Comparison of ENCODE assay signal across 17 cellular contexts in genomic region chr7:85115006-85115405, GRCh38.
DNase-seq lines count a peak whose midpoint lies in the region; ATAC-seq, FAIRE-seq and TF ChIP-seq lines count a peak whose summit lies in the region.
"Had no signal": no experiment of that assay in that cellular context is flagged by ENCODE, and none has a peak within 500 bp of the region (broad histone marks: within the 10 kb centered on the region; RNA-seq: fewer than 3 reads in every experiment).

No MANE protein-coding gene starts in this region.

- TF ChIP-seq CTCF in SK-N-SH (IDR thresholded peaks at IDR 0.05) (no peak), uterus (IDR thresholded peaks at IDR 0.05) (no peak), HepG2 (CRISPR knock-in tag; IDR thresholded peaks at IDR 0.05) (no peak), brain microvascular endothelial cell (IDR thresholded peaks at IDR 0.05; ENCODE audit: low read depth, low read length, missing control alignments) (no peak)

- H3K4me3 ChIP-seq in SK-N-SH (ENCODE audit: low read depth in 2 of 2, low read length in 1 of 2) (no peak overlapping the region), uterus (no peak overlapping the region), HepG2 (replicated peaks in 1 of 3; ENCODE audit: insufficient read depth in 1 of 3, low read depth in 2 of 3, low read length in 3 of 3) (no peak overlapping the region), brain microvascular endothelial cell (ENCODE audit: low read depth, low read length) (no peak overlapping the region)

- POLR2A ChIA-PET in SK-N-SH (lab: Yijun Ruan, JAX) (no interaction called here), HepG2 (lab: Yijun Ruan, JAX) (no interaction called here)

- in situ Hi-C loops in G401 (cut with HindIII; ENCODE audit: low sequenced_read_pairs) = no loop called here
- in situ Hi-C loops in HepG2 (cut with HindIII; ENCODE audit: extremely low pct_ligation_motif_present, low pct_unique_long_range_greater_than_20kb) = no loop called here
- in situ Hi-C loops in brain microvascular endothelial cell (cut with HindIII; ENCODE audit: low pct_ligation_motif_present, low sequenced_read_pairs) = no loop called here

- TF ChIP-seq EP300 in SK-N-SH (IDR thresholded peaks at IDR 0.05; ENCODE audit: borderline replicate concordance in 1 of 2, low read depth in 1 of 2, low read length in 1 of 2) (no peak), HepG2 (IDR thresholded peaks at IDR 0.05; ENCODE audit: low read depth in 2 of 2, low read length in 2 of 2) (no peak), HepG2 (CRISPR knock-in tag; IDR thresholded peaks at IDR 0.05; ENCODE audit: borderline replicate concordance) (no peak)

- TF ChIP-seq POLR2A in uterus (IDR thresholded peaks at IDR 0.05) (no peak), HepG2 (IDR thresholded peaks at IDR 0.05; ENCODE audit: insufficient read depth in 1 of 2, low read depth in 2 of 2, low read length in 2 of 2) (no peak)

- DNase-seq in DMS53 (lab: John Stamatoyannopoulos, UW) = peak; percentile 9
- DNase-seq in DMS53 treated with DMSO at 0.1 percent for 48 hours (lab: John Stamatoyannopoulos, UW; ENCODE audit: unreplicated experiment) = no peak
- peak; percentile 3 for DNase-seq in SK-N-SH
- no peak for DNase-seq in G401 (ENCODE audit: low spot score)
- no peak for DNase-seq in uterus
- no peak for DNase-seq in HepG2 (ENCODE audit: low spot score)
- no peak for DNase-seq in brain microvascular endothelial cell
- DNase-seq: CD8-positive, alpha-beta T cell; COR-L47; DMS153; HCEC 1CT; HFFc6 had no signal

- WGBS in SK-N-SH (ENCODE audit: low lambda C conversion rate) = 79% methylated on average over 2 of the region's 2 CpGs
- 0% methylated on average over 2 of the region's 2 CpGs for WGBS in HepG2 (ENCODE audit: low lambda C conversion rate)

- no TSS peak for BruUV-seq in HepG2 (replicated peaks; lab: Mats Ljungman, UMichigan)

- TF ChIP-seq RAD21 in SK-N-SH (IDR thresholded peaks at IDR 0.05; ENCODE audit: low read length) (no peak), HepG2 (CRISPR knock-in tag; IDR thresholded peaks at IDR 0.05) (no peak)

- no peaks in the 10 kb centered on the region for H3K79me2 ChIP-seq in SK-N-SH (ENCODE audit: insufficient read depth)
- no peaks in the 10 kb centered on the region for H3K79me2 ChIP-seq in HepG2 (ENCODE audit: insufficient read depth, low read length)

- ATAC-seq in esophagus mucosa (peak; percentile 50), HepG2 (no peak)
- ATAC-seq: CD8-positive, alpha-beta T cell had no signal

- H2AFZ ChIP-seq in SK-N-SH (ENCODE audit: low read depth) = no peak overlapping the region
- H2AFZ ChIP-seq in HepG2 (ENCODE audit: low read length) = no peak overlapping the region

- H3K4me1 ChIP-seq in SK-N-SH (ENCODE audit: control insufficient read depth in 1 of 2, insufficient read depth in 2 of 2, low read depth in 1 of 2, low read length in 1 of 2) (no peaks in the 10 kb centered on the region; a peak in 2 of 4 replicates), uterus (no peaks in the 10 kb centered on the region), HepG2 (ENCODE audit: insufficient read depth, low read length) (no peaks in the 10 kb centered on the region)

- CTCF ChIA-PET in SK-N-SH (lab: Yijun Ruan, JAX) (no interaction called here), HepG2 (lab: Yijun Ruan, JAX; ENCODE audit: low intra/inter-chr PET ratio, low total read pairs) (no interaction called here)

- no peak overlapping the region for H3K9ac ChIP-seq in SK-N-SH
- H3K9ac ChIP-seq in HepG2 (ENCODE audit: insufficient read depth, low read depth, low read length) = no peak overlapping the region

- H3K4me2 ChIP-seq in SK-N-SH (no peak overlapping the region), HepG2 (ENCODE audit: low read depth, low read length) (no peak overlapping the region)

- intact Hi-C loops in uterus (cut with DNase I; ENCODE audit: low total_unique reads) (no loop called here), HepG2 (cut with micrococcal nuclease; ENCODE audit: unreplicated experiment) (no loop called here)

- no peak for FAIRE-seq in HepG2 (lab: Jason Lieb, UNC)
- FAIRE-seq: D721Med, H1 had no signal

- peaks cover 0 to 5% of the 10 kb centered on the region in 2 experiments for H3K36me3 ChIP-seq in SK-N-SH (replicated peaks in 1 of 2; ENCODE audit: control insufficient read depth in 1 of 2, insufficient read depth in 2 of 2, low read length in 1 of 2)
- H3K36me3 ChIP-seq in uterus = no peaks in the 10 kb centered on the region
- no peaks in the 10 kb centered on the region for H3K36me3 ChIP-seq in HepG2 (replicated peaks in 1 of 2; ENCODE audit: control insufficient read depth in 1 of 2, insufficient read depth in 2 of 2, low read length in 2 of 2)
- no peaks in the 10 kb centered on the region for H3K36me3 ChIP-seq in brain microvascular endothelial cell (replicated peaks)

- no peaks in the 10 kb centered on the region for H3K9me3 ChIP-seq in SK-N-SH
- H3K9me3 ChIP-seq in uterus = no peaks in the 10 kb centered on the region
- no peaks in the 10 kb centered on the region for H3K9me3 ChIP-seq in HepG2 (ENCODE audit: low read length)

- no peaks in the 10 kb centered on the region for H3F3A ChIP-seq in SK-N-SH (replicated peaks; ENCODE audit: insufficient read depth)

- no peaks in the 10 kb centered on the region for H3K27me3 ChIP-seq in SK-N-SH (ENCODE audit: insufficient read depth)
- no peaks in the 10 kb centered on the region for H3K27me3 ChIP-seq in uterus
- H3K27me3 ChIP-seq in HepG2 (ENCODE audit: control insufficient read depth in 1 of 2, insufficient read depth in 2 of 2, low read length in 2 of 2) = no peaks in the 10 kb centered on the region
- no peaks in the 10 kb centered on the region for H3K27me3 ChIP-seq in brain microvascular endothelial cell (replicated peaks)

- H4K20me1 ChIP-seq in SK-N-SH (ENCODE audit: insufficient read depth) (no peaks in the 10 kb centered on the region), HepG2 (ENCODE audit: insufficient read depth, low read length) (no peaks in the 10 kb centered on the region)

- H3K9me2 ChIP-seq in SK-N-SH = no peaks in the 10 kb centered on the region

- H3K27ac ChIP-seq in SK-N-SH (ENCODE audit: low read depth in 2 of 2, low read length in 1 of 2) (no peak overlapping the region), uterus (no peak overlapping the region), HepG2 (ENCODE audit: extremely low read length, insufficient read depth, low read length) (no peak overlapping the region), brain microvascular endothelial cell (no peak overlapping the region)
- H3K27ac ChIP-seq: 22Rv1, HL-60 had no signal

TF ChIP-seq in SK-N-SH, 30 proteins besides CTCF, POLR2A, EP300 and RAD21 (continues in another document):
- TF ChIP-seq JUND (IDR thresholded peaks at IDR 0.05) (no peak), FOXJ3 (CRISPR knock-in tag; IDR thresholded peaks at IDR 0.05) (no peak), GABPA (IDR thresholded peaks at IDR 0.05; ENCODE audit: low read depth) (no peak), RCOR1 (IDR thresholded peaks at IDR 0.05; ENCODE audit: low read length) (no peak), SMC3 (IDR thresholded peaks at IDR 0.05; ENCODE audit: low read depth, low read length) (no peak), SIN3A (IDR thresholded peaks at IDR 0.05; ENCODE audit: borderline replicate concordance, low read depth, low read length) (no peak), POLR2AphosphoS5 (IDR thresholded peaks at IDR 0.05; ENCODE audit: low read depth, low read length) (no peak), NFIC (IDR thresholded peaks at IDR 0.05; ENCODE audit: borderline replicate concordance) (no peak), USF2 (IDR thresholded peaks at IDR 0.05; ENCODE audit: borderline replicate concordance, low read depth, low read length) (no peak)

TF ChIP-seq in HepG2, 621 proteins besides CTCF, POLR2A, EP300 and RAD21 (continues in another document):
- TF ChIP-seq ZNF577 (CRISPR knock-in tag; IDR thresholded peaks at IDR 0.05; ENCODE audit: borderline replicate concordance, low read depth) = no peak
- no peak for TF ChIP-seq ZNF251 (CRISPR knock-in tag; IDR thresholded peaks at IDR 0.05)
- no peak for TF ChIP-seq KLF12 (CRISPR knock-in tag; IDR thresholded peaks at IDR 0.05; ENCODE audit: borderline replicate concordance)
- TF ChIP-seq HHEX (CRISPR knock-in tag; IDR thresholded peaks at IDR 0.05) = no peak
- no peak for TF ChIP-seq THAP9 (CRISPR knock-in tag; IDR thresholded peaks at IDR 0.05; ENCODE audit: borderline replicate concordance)
- no peak for TF ChIP-seq REXO4 (CRISPR knock-in tag; IDR thresholded peaks at IDR 0.05; ENCODE audit: borderline replicate concordance)
- no peak for TF ChIP-seq TBP (CRISPR knock-in tag; IDR thresholded peaks at IDR 0.05)
- TF ChIP-seq TGIF2 (CRISPR knock-in tag; IDR thresholded peaks at IDR 0.05) = no peak

Comparison
In these comparisons a context has a peak if more than half of its experiments do, and no peak if none do; other contexts are left out.
1. DNase-seq: peak in DMS53 (single experiment) and SK-N-SH (single experiment); none in DMS53 treated with DMSO at 0.1 percent for 48 hours (single experiment), G401 (single experiment), uterus (0 of 2), HepG2 (single experiment) and brain microvascular endothelial cell (single experiment).